ENCODE assay signal across 27 cellular contexts in genomic region chr10:128491686-128492085, GRCh38.
"Had no signal": no experiment of that assay in that cellular context is flagged by ENCODE, and none has a peak within 500 bp of the region (broad histone marks: within the 10 kb centered on the region; RNA-seq: fewer than 3 reads in every experiment).

No MANE protein-coding gene starts in this region.

- H3K4me1 Mint-ChIP-seq: endodermal cell had no signal

- H3K27me3 Mint-ChIP-seq: dendritic cell treated with granulocyte-macrophage colony-stimulating factor and Interleukin-4, amounts not matched to agents 40 ng/mL and 50 ng/mL, for 4 days; effector memory CD8-positive, alpha-beta T cell had no signal

- H3K27me3 ChIP-seq: colonic mucosa, esophagus muscularis mucosa, esophagus squamous epithelium, foreskin keratinocyte, gastrocnemius medialis, gastroesophageal sphincter, heart left ventricle had no signal

- H3K4me3 ChIP-seq: colonic mucosa, coronary artery, dorsolateral prefrontal cortex, esophagus muscularis mucosa, esophagus squamous epithelium, gastrocnemius medialis, gastroesophageal sphincter, heart left ventricle had no signal

- H3K4me1 ChIP-seq: colonic mucosa, esophagus muscularis mucosa, esophagus squamous epithelium, foreskin keratinocyte, gastrocnemius medialis, gastroesophageal sphincter, heart left ventricle had no signal

- FAIRE-seq: colon, endometrium, endothelial cell of umbilical vein, frontal cortex had no signal

- H3K36me3 ChIP-seq: colonic mucosa, esophagus muscularis mucosa, esophagus squamous epithelium, gastrocnemius medialis, gastroesophageal sphincter, heart left ventricle had no signal

- H3K27ac ChIP-seq: colonic mucosa, coronary artery, dorsolateral prefrontal cortex, epithelial cell of prostate, esophagus muscularis mucosa, esophagus squamous epithelium, foreskin keratinocyte, gastrocnemius medialis, gastroesophageal sphincter, heart left ventricle had no signal

- H3K27ac Mint-ChIP-seq: dendritic cell treated with granulocyte-macrophage colony-stimulating factor and Interleukin-4, amounts not matched to agents 40 ng/mL and 50 ng/mL, for 4 days; effector memory CD8-positive, alpha-beta T cell; endodermal cell had no signal

- H3K9me3 Mint-ChIP-seq: dendritic cell treated with granulocyte-macrophage colony-stimulating factor and Interleukin-4, amounts not matched to agents 40 ng/mL and 50 ng/mL, for 4 days had no signal

- ATAC-seq: effector memory CD8-positive, alpha-beta T cell; esophagus mucosa; foreskin keratinocyte; gastrocnemius medialis; gastroesophageal sphincter; heart left ventricle had no signal

- H3K9me3 ChIP-seq: colonic mucosa, esophagus muscularis mucosa, gastrocnemius medialis, gastroesophageal sphincter, heart left ventricle had no signal

- H3K4me3 Mint-ChIP-seq: dendritic cell treated with granulocyte-macrophage colony-stimulating factor and Interleukin-4, amounts not matched to agents 40 ng/mL and 50 ng/mL, for 4 days; effector memory CD8-positive, alpha-beta T cell; endodermal cell had no signal

- DNase-seq: colonic mucosa; cortex of kidney; dermis blood vessel endothelial cell; dorsolateral prefrontal cortex; effector CD4-positive, alpha-beta T cell; effector CD8-positive, alpha-beta T cell; effector memory CD4-positive, alpha-beta T cell; effector memory CD8-positive, alpha-beta T cell; endodermal cell; erythroblast; esophagus squamous epithelium; foreskin fibroblast; foreskin keratinocyte; foreskin melanocyte; gastrocnemius medialis; head of caudate nucleus; heart left ventricle had no signal
